23 cellular contexts compared by ENCODE assay signal in the genomic region with DNA sequence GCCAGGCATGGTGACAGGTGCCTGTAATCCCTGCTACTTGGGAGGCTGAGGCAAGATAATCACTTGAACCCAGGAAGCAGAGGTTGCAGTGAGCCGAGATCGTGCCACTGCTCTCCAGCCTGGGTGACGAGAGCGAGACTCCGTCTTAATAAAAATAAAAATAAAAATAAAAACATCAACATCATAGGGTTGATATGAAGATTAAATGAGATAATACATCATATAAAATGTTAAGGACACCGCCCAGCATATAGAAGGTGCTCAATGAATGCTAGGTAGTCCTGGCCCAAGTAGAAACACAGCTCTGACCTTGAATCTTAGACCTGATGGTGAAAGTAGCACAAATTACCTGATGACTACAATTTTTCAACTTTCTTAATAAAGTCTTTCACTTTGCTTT.
"Had no signal": no experiment of that assay in that cellular context is flagged by ENCODE, and none has a peak within 500 bp of the region (broad histone marks: within the 10 kb centered on the region; RNA-seq: fewer than 3 reads in every experiment).

No MANE protein-coding gene starts in this region.

- H3K4me1 ChIP-seq: colonic mucosa, esophagus muscularis mucosa, esophagus squamous epithelium, foreskin keratinocyte, gastrocnemius medialis, gastroesophageal sphincter, heart left ventricle, heart right ventricle had no signal

- H3K27ac ChIP-seq: colonic mucosa, coronary artery, dorsolateral prefrontal cortex, epithelial cell of prostate, esophagus muscularis mucosa, esophagus squamous epithelium, foreskin keratinocyte, gastrocnemius medialis, gastroesophageal sphincter, heart left ventricle, heart right ventricle had no signal

- H3K4me3 ChIP-seq: colonic mucosa, coronary artery, dorsolateral prefrontal cortex, esophagus muscularis mucosa, esophagus squamous epithelium, gastrocnemius medialis, gastroesophageal sphincter, heart left ventricle, heart right ventricle had no signal

- H3K9me3 ChIP-seq: colonic mucosa, esophagus muscularis mucosa, esophagus squamous epithelium, gastrocnemius medialis, gastroesophageal sphincter, heart left ventricle, heart right ventricle had no signal

- DNase-seq: colonic mucosa; cortex of kidney; dermis blood vessel endothelial cell; dorsolateral prefrontal cortex; effector CD4-positive, alpha-beta T cell; effector CD8-positive, alpha-beta T cell; effector memory CD4-positive, alpha-beta T cell; effector memory CD8-positive, alpha-beta T cell; endodermal cell; erythroblast; esophagus squamous epithelium; foreskin fibroblast; foreskin keratinocyte; foreskin melanocyte; gastrocnemius medialis; glutamatergic neuron; head of caudate nucleus; heart left ventricle; heart right ventricle had no signal

- H3K36me3 ChIP-seq: colonic mucosa, esophagus muscularis mucosa, esophagus squamous epithelium, gastrocnemius medialis, gastroesophageal sphincter, heart left ventricle, heart right ventricle had no signal
